ENCODE assay signal across 1 cellular context in genomic region chr5:157142317-157143126, GRCh38.
A peak's percentile ranks its signal among the peaks of the same experiment; 100 is the strongest.
TF ChIP-seq lines count a peak whose summit lies in the region.

TSS of gene MED7 (minus strand) at chr5:157142865. CDS start at chr5:157139431, 3,434 bp downstream.

TF ChIP-seq in HepG2, 621 proteins besides CTCF, POLR2A, EP300 and RAD21 (continued from another document):
- TF ChIP-seq DZIP1 (CRISPR knock-in tag; IDR thresholded peaks at IDR 0.05) (no peak), NFYB (CRISPR knock-in tag; IDR thresholded peaks at IDR 0.05) (peak; percentile 90), RARG (CRISPR knock-in tag; IDR thresholded peaks at IDR 0.05; ENCODE audit: low read depth) (no peak), HMGXB4 (CRISPR knock-in tag; IDR thresholded peaks at IDR 0.05; ENCODE audit: borderline replicate concordance in 1 of 2, low read depth in 1 of 2) (peak in 1 of 2 experiments; percentile 50; a peak in 1 of 4 replicates), ZNF75D (CRISPR knock-in tag; IDR thresholded peaks at IDR 0.05; ENCODE audit: borderline replicate concordance) (no peak), ZNF446 (CRISPR knock-in tag; IDR thresholded peaks at IDR 0.05) (peak; percentile 35; the same call in 1 of the 2 replicates), KDM4B (CRISPR knock-in tag; IDR thresholded peaks at IDR 0.05) (0 out of 2 replicates have a peak, but pooled peaks have one; percentile 50), SP5 (CRISPR knock-in tag; IDR thresholded peaks at IDR 0.05; ENCODE audit: borderline replicate concordance, low read depth) (peak; percentile 18; the same call in 1 of the 2 replicates), MXD1 (CRISPR knock-in tag; IDR thresholded peaks at IDR 0.05) (no peak), ETV5 (CRISPR knock-in tag; IDR thresholded peaks at IDR 0.05; ENCODE audit: borderline replicate concordance) (peak; percentile 44; the same call in 1 of the 2 replicates), ZNF570 (CRISPR knock-in tag; IDR thresholded peaks at IDR 0.05; ENCODE audit: borderline replicate concordance) (no peak), ZBTB42 (CRISPR knock-in tag; IDR thresholded peaks at IDR 0.05) (no peak), ZNF563 (CRISPR knock-in tag; IDR thresholded peaks at IDR 0.05) (peak; percentile 35; the same call in 1 of the 2 replicates), CENPT (CRISPR knock-in tag; IDR thresholded peaks at IDR 0.05; ENCODE audit: low read depth) (no peak), YEATS4 (CRISPR knock-in tag; IDR thresholded peaks at IDR 0.05; ENCODE audit: borderline replicate concordance) (peak; percentile 24; the same call in 1 of the 2 replicates), ZNF367 (CRISPR knock-in tag; IDR thresholded peaks at IDR 0.05; ENCODE audit: borderline replicate concordance) (no peak), ZNF83 (CRISPR knock-in tag; IDR thresholded peaks at IDR 0.05; ENCODE audit: borderline replicate concordance) (peak; percentile 75; the same call in 1 of the 2 replicates), ZNF468 (CRISPR knock-in tag; IDR thresholded peaks at IDR 0.05) (0 out of 2 replicates have a peak, but pooled peaks have one; percentile 49), ZNF780A (CRISPR knock-in tag; IDR thresholded peaks at IDR 0.05) (no peak), TBL1XR1 (IDR thresholded peaks at IDR 0.05; ENCODE audit: borderline replicate concordance, low read length, partially characterized antibody) (peak; percentile 38), MIXL1 (CRISPR knock-in tag; IDR thresholded peaks at IDR 0.05) (0 out of 2 replicates have a peak, but pooled peaks have one; percentile 8), CHCHD3 (CRISPR knock-in tag; IDR thresholded peaks at IDR 0.05) (no peak), ZBTB38 (CRISPR knock-in tag; IDR thresholded peaks at IDR 0.05) (no peak; the same call in 1 of the 2 replicates), ZNF550 (CRISPR knock-in tag; IDR thresholded peaks at IDR 0.05; ENCODE audit: borderline replicate concordance) (no peak), ISL2 (CRISPR knock-in tag; IDR thresholded peaks at IDR 0.05) (no peak), ZNF33B (CRISPR knock-in tag; IDR thresholded peaks at IDR 0.05) (0 out of 2 replicates have a peak, but pooled peaks have one; percentile 69)
